Comparison of ENCODE assay signal across 29 cellular contexts in genomic region chr6:24287239-24287638, GRCh38.
"Had no signal": no experiment of that assay in that cellular context is flagged by ENCODE, and none has a peak within 500 bp of the region (broad histone marks: within the 10 kb centered on the region; RNA-seq: fewer than 3 reads in every experiment).

No MANE protein-coding gene starts in this region.

- DNase-seq: stimulated activated CD4-positive, alpha-beta T cell treated with anti-CD3 and anti-CD28 coated beads, Interleukin-2, amount 100 ng/mL, for 48 hours; stimulated activated CD4-positive, alpha-beta T cell treated with anti-CD3 and anti-CD28 coated beads, Interleukin-4, amount 100 ng/mL, for 1 hour; stimulated activated CD4-positive, alpha-beta T cell treated with anti-CD3 and anti-CD28 coated beads, Interleukin-4, amount 100 ng/mL, for 24 hours; stimulated activated CD4-positive, alpha-beta T cell treated with anti-CD3 and anti-CD28 coated beads, Interleukin-4, amount 100 ng/mL, for 4 hours; stimulated activated CD8-positive, alpha-beta memory T cell treated with anti-CD3 and anti-CD28 coated beads, Interleukin-4, amount 100 ng/mL, for 48 hours; stimulated activated naive B cell treated with anti-CD40 and anti-IgM and Interleukin-4, amounts not matched to agents 10 μg/mL and 1 μg/mL and 100 μg/mL, for 72 hours; stimulated activated naive CD4-positive, alpha-beta T cell; stimulated activated naive CD4-positive, alpha-beta T cell treated with Interleukin-2 at 50 U/mL for 16 hours; stimulated activated naive CD8-positive, alpha-beta T cell treated with anti-CD3 and anti-CD28 coated beads, Interleukin-15, amount 100 ng/mL, for 72 hours; stimulated activated naive CD8-positive, alpha-beta T cell treated with anti-CD3 and anti-CD28 coated beads, Interleukin-15, Interleukin-2, amounts not matched to agents 100 U/mL and 50 U/mL, for 24 hours; stomach; substantia nigra; testis; thyroid gland; tibial artery; transverse colon; trophoblast cell; upper lobe of left lung; upper lobe of right lung; uterus had no signal

- H3K4me1 ChIP-seq: testis, vagina had no signal

- H3K9me3 ChIP-seq: stomach, suprapubic skin, testis, thoracic aorta, thyroid gland, tibial artery, tibial nerve, transverse colon, upper lobe of left lung, upper lobe of right lung, uterus, vagina had no signal

- H3K36me3 ChIP-seq: stomach, suprapubic skin, thoracic aorta, thyroid gland, tibial artery, tibial nerve, transverse colon, upper lobe of left lung, upper lobe of right lung, uterus, vagina had no signal

- H3K4me1 Mint-ChIP-seq: stimulated activated effector memory CD8-positive, alpha-beta T cell treated with anti-CD3 and anti-CD28 coated beads, Interleukin-12 subunit alpha, Interleukin-12 subunit beta, amount 100 ng/mL, for 72 hours; stimulated activated memory B cell treated with anti-CD40 and anti-IgM and Interleukin-4, amounts not matched to agents 10 μg/mL and 1 μg/mL and 100 μg/mL, for 72 hours; stimulated activated naive B cell treated with anti-CD40 and anti-IgM and Interleukin-4, amounts not matched to agents 10 μg/mL and 1 μg/mL and 100 μg/mL, for 72 hours; stimulated activated naive CD8-positive, alpha-beta T cell treated with anti-CD3 and anti-CD28 coated beads, Interleukin-15, amount 100 ng/mL, for 72 hours had no signal

- H3K27ac Mint-ChIP-seq: stimulated activated effector memory CD8-positive, alpha-beta T cell treated with anti-CD3 and anti-CD28 coated beads, Interleukin-12 subunit alpha, Interleukin-12 subunit beta, amount 100 ng/mL, for 72 hours; stimulated activated memory B cell treated with anti-CD40 and anti-IgM and Interleukin-4, amounts not matched to agents 10 μg/mL and 1 μg/mL and 100 μg/mL, for 72 hours; stimulated activated naive B cell treated with anti-CD40 and anti-IgM and Interleukin-4, amounts not matched to agents 10 μg/mL and 1 μg/mL and 100 μg/mL, for 72 hours; stimulated activated naive CD8-positive, alpha-beta T cell treated with anti-CD3 and anti-CD28 coated beads, Interleukin-15, Interleukin-2, amounts not matched to agents 100 ng/mL and 50 ng/mL, for 24 hours; type B pancreatic cell had no signal

- H3K36me3 Mint-ChIP-seq: stimulated activated effector memory CD8-positive, alpha-beta T cell treated with anti-CD3 and anti-CD28 coated beads, Interleukin-12 subunit alpha, Interleukin-12 subunit beta, amount 100 ng/mL, for 72 hours; stimulated activated memory B cell treated with anti-CD40 and anti-IgM and Interleukin-4, amounts not matched to agents 10 μg/mL and 1 μg/mL and 100 μg/mL, for 72 hours; stimulated activated naive B cell treated with anti-CD40 and anti-IgM and Interleukin-4, amounts not matched to agents 10 μg/mL and 1 μg/mL and 100 μg/mL, for 72 hours; type B pancreatic cell had no signal

- H3K27ac ChIP-seq: stomach, suprapubic skin, testis, thoracic aorta, thyroid gland, tibial artery, tibial nerve, transverse colon, upper lobe of left lung, upper lobe of right lung, uterus, vagina had no signal

- H3K4me3 Mint-ChIP-seq: stimulated activated effector memory CD8-positive, alpha-beta T cell treated with anti-CD3 and anti-CD28 coated beads, Interleukin-12 subunit alpha, Interleukin-12 subunit beta, amount 100 ng/mL, for 72 hours; stimulated activated memory B cell treated with anti-CD40 and anti-IgM and Interleukin-4, amounts not matched to agents 10 μg/mL and 1 μg/mL and 100 μg/mL, for 72 hours; stimulated activated naive B cell treated with anti-CD40 and anti-IgM and Interleukin-4, amounts not matched to agents 10 μg/mL and 1 μg/mL and 100 μg/mL, for 72 hours; stimulated activated naive CD8-positive, alpha-beta T cell treated with anti-CD3 and anti-CD28 coated beads, Interleukin-15, amount 100 ng/mL, for 72 hours; stimulated activated naive CD8-positive, alpha-beta T cell treated with anti-CD3 and anti-CD28 coated beads, Interleukin-15, Interleukin-2, amounts not matched to agents 100 ng/mL and 50 ng/mL, for 24 hours; type B pancreatic cell had no signal

- H3K27me3 ChIP-seq: stomach, suprapubic skin, testis, thyroid gland, tibial artery, tibial nerve, transverse colon, upper lobe of left lung, upper lobe of right lung, uterus, vagina had no signal

- ATAC-seq: stimulated activated effector memory CD8-positive, alpha-beta T cell treated with anti-CD3 and anti-CD28 coated beads, Interleukin-12 subunit alpha, Interleukin-12 subunit beta, amount 100 ng/mL, for 72 hours; stimulated activated memory B cell treated with anti-CD40 and anti-IgM and Interleukin-4, amounts not matched to agents 10 μg/mL and 1 μg/mL and 100 μg/mL, for 72 hours; stimulated activated naive B cell treated with anti-CD40 and anti-IgM and Interleukin-4, amounts not matched to agents 10 μg/mL and 1 μg/mL and 100 μg/mL, for 72 hours; stimulated activated naive CD8-positive, alpha-beta T cell treated with anti-CD3 and anti-CD28 coated beads, Interleukin-15, amount 100 ng/mL, for 72 hours; stimulated activated naive CD8-positive, alpha-beta T cell treated with anti-CD3 and anti-CD28 coated beads, Interleukin-15, Interleukin-2, amounts not matched to agents 100 U/mL and 50 U/mL, for 24 hours; upper lobe of right lung had no signal

- FAIRE-seq: urothelium cell line had no signal

- H3K4me3 ChIP-seq: stomach, suprapubic skin, testis, thoracic aorta, thyroid gland, tibial artery, tibial nerve, transverse colon, upper lobe of left lung, upper lobe of right lung, uterus, vagina had no signal

- H3K27me3 Mint-ChIP-seq: stimulated activated memory B cell treated with anti-CD40 and anti-IgM and Interleukin-4, amounts not matched to agents 10 μg/mL and 1 μg/mL and 100 μg/mL, for 72 hours; stimulated activated naive B cell treated with anti-CD40 and anti-IgM and Interleukin-4, amounts not matched to agents 10 μg/mL and 1 μg/mL and 100 μg/mL, for 72 hours; stimulated activated naive CD8-positive, alpha-beta T cell treated with anti-CD3 and anti-CD28 coated beads, Interleukin-15, amount 100 ng/mL, for 72 hours; stimulated activated naive CD8-positive, alpha-beta T cell treated with anti-CD3 and anti-CD28 coated beads, Interleukin-15, Interleukin-2, amounts not matched to agents 100 ng/mL and 50 ng/mL, for 24 hours; type B pancreatic cell had no signal

- H3K9me3 Mint-ChIP-seq: stimulated activated effector memory CD8-positive, alpha-beta T cell treated with anti-CD3 and anti-CD28 coated beads, Interleukin-12 subunit alpha, Interleukin-12 subunit beta, amount 100 ng/mL, for 72 hours; stimulated activated memory B cell treated with anti-CD40 and anti-IgM and Interleukin-4, amounts not matched to agents 10 μg/mL and 1 μg/mL and 100 μg/mL, for 72 hours; stimulated activated naive B cell treated with anti-CD40 and anti-IgM and Interleukin-4, amounts not matched to agents 10 μg/mL and 1 μg/mL and 100 μg/mL, for 72 hours; stimulated activated naive CD8-positive, alpha-beta T cell treated with anti-CD3 and anti-CD28 coated beads, Interleukin-15, amount 100 ng/mL, for 72 hours; stimulated activated naive CD8-positive, alpha-beta T cell treated with anti-CD3 and anti-CD28 coated beads, Interleukin-15, Interleukin-2, amounts not matched to agents 100 ng/mL and 50 ng/mL, for 24 hours had no signal
